In genomic region chr9:8134629-8135028, GRCh38 we compare ENCODE assay signal across 28 cellular contexts.
"Had no signal": no experiment of that assay in that cellular context is flagged by ENCODE, and none has a peak within 500 bp of the region (broad histone marks: within the 10 kb centered on the region; RNA-seq: fewer than 3 reads in every experiment).

No MANE protein-coding gene starts in this region.

- H3K27ac ChIP-seq: left ventricle myocardium inferior, pancreas, prostate gland, skin epidermis, stomach, suprapubic skin, thoracic aorta, tibial artery, uterus had no signal

- H3K36me3 ChIP-seq: left ventricle myocardium inferior, pancreas, prostate gland, stomach, suprapubic skin, thoracic aorta, tibial artery, uterus had no signal

- H3K36me3 Mint-ChIP-seq: naive thymus-derived CD4-positive, alpha-beta T cell; natural killer cell treated with Interleukin-12 subunit alpha and Interleukin-12 subunit beta and Interleukin-15 and Interleukin-18, amount 100 ng/mL, for 72 hours had no signal

- H3K27me3 ChIP-seq: pancreas, stomach, suprapubic skin, tibial artery, uterus had no signal

- ATAC-seq: mucosa of descending colon; naive thymus-derived CD4-positive, alpha-beta T cell; natural killer cell treated with Interleukin-12 subunit alpha and Interleukin-12 subunit beta and Interleukin-15 and Interleukin-18, amount 100 ng/mL, for 72 hours; pancreas; right cardiac atrium; sciatic nerve; stimulated activated naive B cell treated with anti-CD40 and anti-IgM and Interleukin-4, amounts not matched to agents 10 μg/mL and 1 μg/mL and 100 μg/mL, for 72 hours; stimulated activated naive CD8-positive, alpha-beta T cell treated with anti-CD3 and anti-CD28 coated beads, Interleukin-15, Interleukin-2, amounts not matched to agents 100 U/mL and 50 U/mL, for 24 hours had no signal

- H3K4me3 ChIP-seq: left ventricle myocardium inferior, lung, mucosa of descending colon, pancreas, prostate gland, skin epidermis, stomach, suprapubic skin, thoracic aorta, tibial artery, uterus had no signal

- H3K4me3 Mint-ChIP-seq: naive thymus-derived CD4-positive, alpha-beta T cell; natural killer cell treated with Interleukin-12 subunit alpha and Interleukin-12 subunit beta and Interleukin-15 and Interleukin-18, amount 100 ng/mL, for 72 hours; neural crest cell; stimulated activated naive B cell treated with anti-CD40 and anti-IgM and Interleukin-4, amounts not matched to agents 10 μg/mL and 1 μg/mL and 100 μg/mL, for 72 hours had no signal

- H3K9me3 ChIP-seq: left ventricle myocardium inferior, mucosa of descending colon, pancreas, prostate gland, stomach, suprapubic skin, thoracic aorta, tibial artery, uterus had no signal

- H3K4me1 ChIP-seq: left ventricle myocardium inferior, pancreas, prostate gland, stomach, suprapubic skin, tibial artery, uterus had no signal

- H3K9me3 Mint-ChIP-seq: naive thymus-derived CD4-positive, alpha-beta T cell; natural killer cell treated with Interleukin-12 subunit alpha and Interleukin-12 subunit beta and Interleukin-15 and Interleukin-18, amount 100 ng/mL, for 72 hours; neural crest cell; stimulated activated naive B cell treated with anti-CD40 and anti-IgM and Interleukin-4, amounts not matched to agents 10 μg/mL and 1 μg/mL and 100 μg/mL, for 72 hours had no signal

- H3K27ac Mint-ChIP-seq: natural killer cell treated with Interleukin-12 subunit alpha and Interleukin-12 subunit beta and Interleukin-15 and Interleukin-18, amount 100 ng/mL, for 72 hours; stimulated activated naive B cell treated with anti-CD40 and anti-IgM and Interleukin-4, amounts not matched to agents 10 μg/mL and 1 μg/mL and 100 μg/mL, for 72 hours had no signal

- DNase-seq: hippocampal formation; kidney; left ventricle myocardium inferior; midbrain; mucosa of descending colon; naive thymus-derived CD4-positive, alpha-beta T cell; pancreas; posterior cingulate gyrus; retina; right cardiac atrium; stimulated activated CD4-positive, alpha-beta T cell treated with anti-CD3 and anti-CD28 coated beads, Interleukin-12 subunit alpha, Interleukin-12 subunit beta, amount 100 ng/mL, for 4 hours; stimulated activated CD4-positive, alpha-beta T cell treated with anti-CD3 and anti-CD28 coated beads, Interleukin-15, amount 100 ng/mL, for 24 hours; stimulated activated CD4-positive, alpha-beta T cell treated with anti-CD3 and anti-CD28 coated beads, Interleukin-2, amount 100 ng/mL, for 24 hours; stimulated activated CD4-positive, alpha-beta T cell treated with anti-CD3 and anti-CD28 coated beads, Interleukin-4, amount 100 ng/mL, for 1 hour; stimulated activated naive B cell treated with anti-CD40 and anti-IgM and Interleukin-4, amounts not matched to agents 10 μg/mL and 1 μg/mL and 100 μg/mL, for 72 hours; stimulated activated naive CD8-positive, alpha-beta T cell treated with anti-CD3 and anti-CD28 coated beads, Interleukin-15, Interleukin-2, amounts not matched to agents 100 U/mL and 50 U/mL, for 24 hours; stomach; tibial artery; trophoblast cell; uterus had no signal
